Comparison of ENCODE assay signal across 17 cellular contexts in the genomic region with DNA sequence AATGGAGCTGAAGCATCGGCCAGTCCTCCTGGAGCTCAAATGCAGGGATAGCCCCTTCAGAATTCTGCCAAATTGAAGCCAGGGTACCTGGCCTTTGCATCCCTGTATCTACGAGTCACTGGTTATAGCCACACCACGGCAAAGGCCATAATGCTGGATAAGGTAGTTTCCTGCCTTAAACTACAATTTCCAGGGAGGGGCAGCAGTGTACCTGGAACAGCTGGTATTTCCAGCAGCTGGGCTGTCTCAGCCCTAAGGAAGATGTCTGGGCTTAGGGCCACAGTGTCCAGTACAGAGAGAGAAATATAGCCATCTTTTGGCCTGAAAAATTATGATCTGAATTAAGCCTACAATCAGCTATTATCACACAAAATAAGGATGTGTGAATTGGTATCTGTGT.
DNase-seq lines count a peak whose midpoint lies in the region; ATAC-seq, FAIRE-seq and TF ChIP-seq lines count a peak whose summit lies in the region.
"Had no signal": no experiment of that assay in that cellular context is flagged by ENCODE, and none has a peak within 500 bp of the region (broad histone marks: within the 10 kb centered on the region; RNA-seq: fewer than 3 reads in every experiment).

No MANE protein-coding gene starts in this region.

- RAD21 ChIA-PET in GM12878 (lab: Charles Lee; ENCODE audit: unreplicated experiment): interaction anchor here (1.1 kb wide), 1 partner anchor 271 kb away, joined by 3 read pairs; no protein-coding TSS in a partner anchor

- CTCF ChIA-PET in GM12878 (lab: Yijun Ruan, JAX) (interaction anchor here (1.1 kb wide), 1 partner anchor 271 kb away, joined by 5 read pairs; no protein-coding TSS in a partner anchor), HepG2 (lab: Yijun Ruan, JAX; ENCODE audit: low intra/inter-chr PET ratio, low total read pairs) (interaction anchor here (1.9 kb wide), 1 partner anchor 271 kb away, joined by 10 read pairs; no protein-coding TSS in a partner anchor)

- H3K36me3 ChIP-seq in GM12878 (ENCODE audit: control insufficient read depth in 2 of 2, insufficient read depth in 2 of 2, low read length in 1 of 2): no peaks in the 10 kb centered on the region
- H3K36me3 ChIP-seq in HepG2 (replicated peaks in 1 of 2; ENCODE audit: control insufficient read depth in 1 of 2, insufficient read depth in 2 of 2, low read length in 2 of 2): no peaks in the 10 kb centered on the region
- H3K36me3 ChIP-seq: gastrocnemius medialis, transverse colon had no signal

- H3K4me3 ChIP-seq in GM12878 (no peak overlapping the region), HepG2 (replicated peaks in 1 of 3; ENCODE audit: insufficient read depth in 1 of 3, low read depth in 2 of 3, low read length in 3 of 3) (no peak overlapping the region)
- H3K4me3 ChIP-seq: gastrocnemius medialis, transverse colon had no signal

- TF ChIP-seq EP300 in GM12878 (IDR thresholded peaks at IDR 0.05; ENCODE audit: borderline replicate concordance in 1 of 2, control insufficient read depth in 1 of 2, low read depth in 2 of 2, low read length in 2 of 2): no peak
- TF ChIP-seq EP300 in HepG2 (IDR thresholded peaks at IDR 0.05; ENCODE audit: low read depth in 2 of 2, low read length in 2 of 2): no peak
- no peak for TF ChIP-seq EP300 in HepG2 (CRISPR knock-in tag; IDR thresholded peaks at IDR 0.05; ENCODE audit: borderline replicate concordance)

- intact Hi-C loops in GM12878 (cut with micrococcal nuclease; ENCODE audit: unreplicated experiment): no loop called here
- intact Hi-C loops in HepG2 (cut with micrococcal nuclease; ENCODE audit: unreplicated experiment): loop anchor here (1.0 to 10.0 kb wide), 6 partner anchors 83 to 609 kb away; no protein-coding TSS in a partner anchor
- intact Hi-C loops in Right ventricle myocardium superior (cut with DNase I): no loop called here

- H3K4me1 ChIP-seq in GM12878 (ENCODE audit: control insufficient read depth, insufficient read depth, low read length) (no peaks in the 10 kb centered on the region), HepG2 (ENCODE audit: insufficient read depth, low read length) (no peaks in the 10 kb centered on the region)
- H3K4me1 ChIP-seq: gastrocnemius medialis, transverse colon had no signal

- H3K79me2 ChIP-seq in GM12878 (ENCODE audit: control insufficient read depth, insufficient read depth, low read length) (no peaks in the 10 kb centered on the region), HepG2 (ENCODE audit: insufficient read depth, low read length) (no peaks in the 10 kb centered on the region)

- no peaks in the 10 kb centered on the region for H3K9me3 ChIP-seq in GM12878 (replicated peaks; ENCODE audit: control insufficient read depth, insufficient read depth, low read length)
- H3K9me3 ChIP-seq in HepG2 (ENCODE audit: low read length): no peaks in the 10 kb centered on the region
- H3K9me3 ChIP-seq: gastrocnemius medialis, transverse colon had no signal

- H3K4me2 ChIP-seq in GM12878 (ENCODE audit: control insufficient read depth, insufficient read depth): no peak overlapping the region
- H3K4me2 ChIP-seq in HepG2 (ENCODE audit: low read depth, low read length): no peak overlapping the region

- TF ChIP-seq RAD21 in GM12878 (IDR thresholded peaks at IDR 0.05; ENCODE audit: insufficient read depth, low read depth, low read length): peak; percentile 14; the same call in 1 of the 2 replicates
- TF ChIP-seq RAD21 in HepG2 (CRISPR knock-in tag; IDR thresholded peaks at IDR 0.05): peak; percentile 93

- no peak for TF ChIP-seq POLR2A in GM12878 (IDR thresholded peaks at IDR 0.05; ENCODE audit: low read depth, low read length)
- TF ChIP-seq POLR2A in HepG2 (IDR thresholded peaks at IDR 0.05; ENCODE audit: insufficient read depth in 1 of 2, low read depth in 2 of 2, low read length in 2 of 2): no peak

- H3K27ac ChIP-seq in GM12878 (ENCODE audit: control insufficient read depth, insufficient read depth) (no peak overlapping the region), HepG2 (ENCODE audit: extremely low read length, insufficient read depth, low read length) (no peak overlapping the region)
- H3K27ac ChIP-seq: gastrocnemius medialis, transverse colon had no signal

- in situ Hi-C loops in GM12878 (cut with MboI): no loop called here
- in situ Hi-C loops in HepG2 (cut with HindIII; ENCODE audit: extremely low pct_ligation_motif_present, low pct_unique_long_range_greater_than_20kb): loop anchor here (5.0 kb wide), 1 partner anchor 273 kb away; no protein-coding TSS in a partner anchor

- peak; percentile 42; the same call in 1 of the 2 replicates for TF ChIP-seq CTCF in LNCAP (IDR thresholded peaks at IDR 0.05)
- TF ChIP-seq CTCF in GM12878 (IDR thresholded peaks at IDR 0.05 in 2 of 3, conservative IDR thresholded peaks at IDR 0.05 in 1 of 3; ENCODE audit: control insufficient read depth in 2 of 3, extremely low read depth in 1 of 3, insufficient read depth in 1 of 3, low read depth in 3 of 3, low read length in 3 of 3): no peak
- peak; percentile 93 for TF ChIP-seq CTCF in HepG2 (CRISPR knock-in tag; IDR thresholded peaks at IDR 0.05)

- no peak for FAIRE-seq in GM12878 (lab: Jason Lieb, UNC)
- FAIRE-seq in HepG2 (lab: Jason Lieb, UNC): peak; percentile 85
- FAIRE-seq: GM12891, islet of Langerhans had no signal

- H3K27me3 ChIP-seq in GM12878 (replicated peaks in 1 of 2; ENCODE audit: control insufficient read depth in 2 of 2, insufficient read depth in 2 of 2, low read length in 1 of 2): no peaks in the 10 kb centered on the region
- no peaks in the 10 kb centered on the region for H3K27me3 ChIP-seq in HepG2 (ENCODE audit: control insufficient read depth in 1 of 2, insufficient read depth in 2 of 2, low read length in 2 of 2)
- H3K27me3 ChIP-seq: gastrocnemius medialis, transverse colon had no signal

- 4% methylated on average over 3 of the region's 3 CpGs for whole genome bisulfite sequencing in GM12878 (ENCODE audit: insufficient coverage, insufficient replicate concordance, low lambda C conversion rate, missing lambda C conversion rate)
- WGBS in HepG2 (ENCODE audit: low lambda C conversion rate): 0% methylated on average over 3 of the region's 3 CpGs

- H4K20me1 ChIP-seq in GM12878 (ENCODE audit: control insufficient read depth, insufficient read depth): no peaks in the 10 kb centered on the region
- H4K20me1 ChIP-seq in HepG2 (ENCODE audit: insufficient read depth, low read length): no peaks in the 10 kb centered on the region

- SMC1A ChIA-PET in GM12878 (lab: Charles Lee; ENCODE audit: uncharacterized antibody, unreplicated experiment): interaction anchor here (1.1 to 1.3 kb wide), 3 partner anchors 10 to 271 kb away, joined by 3 to 5 read pairs (median 4); no protein-coding TSS in a partner anchor

- DNase-seq in DMS53 (lab: John Stamatoyannopoulos, UW): peak; percentile 91
- DNase-seq in GM12878 (ENCODE audit: low read depth, low spot score): no peak
- DNase-seq in HepG2 (ENCODE audit: low spot score): peak; percentile 45
- no peak for DNase-seq in Right ventricle myocardium superior
- no peak for DNase-seq in NCI-H226
- DNase-seq in amygdala (lab: John Stamatoyannopoulos, UW): no peak
- DNase-seq: activated CD8-positive, alpha-beta memory T cell treated with anti-CD3 and anti-CD28 coated beads for 24 hours; effector memory CD4-positive, alpha-beta T cell; gastrocnemius medialis; IMR-90; NCI-H1105; stimulated activated CD4-positive, alpha-beta T cell treated with anti-CD3 and anti-CD28 coated beads, Interleukin-2, amount 100 ng/mL, for 24 hours; transverse colon had no signal

- H2AFZ ChIP-seq in GM12878 (ENCODE audit: control insufficient read depth, low read depth, low read length): no peak overlapping the region
- no peak overlapping the region for H2AFZ ChIP-seq in HepG2 (ENCODE audit: low read length)

- ATAC-seq in GM12878: no peak; the same call in 2 of the 3 replicates
- peak; percentile 100 for ATAC-seq in HepG2
- ATAC-seq in Right ventricle myocardium superior (ENCODE audit: poor library complexity): no peak
- ATAC-seq in GM21825 (IDR thresholded peaks at IDR 0.05; ENCODE audit: unreplicated experiment): no peak
- ATAC-seq: gastrocnemius medialis had no signal

- POLR2A ChIA-PET in GM12878 (lab: Charles Lee) (no interaction called here), HepG2 (lab: Yijun Ruan, JAX) (no interaction called here)

- no TSS peak for BruUV-seq in GM12878 (replicated peaks; lab: Mats Ljungman, UMichigan)
- BruUV-seq in HepG2 (replicated peaks; lab: Mats Ljungman, UMichigan): no TSS peak

- H3K9ac ChIP-seq in GM12878 (ENCODE audit: control insufficient read depth, insufficient read depth, low read length) (no peak overlapping the region), HepG2 (ENCODE audit: insufficient read depth, low read depth, low read length) (no peak overlapping the region)

TF ChIP-seq in GM12878, 131 proteins besides CTCF, POLR2A, EP300 and RAD21 (continues in another document):
- TF ChIP-seq MEF2B (IDR thresholded peaks at IDR 0.05; ENCODE audit: partially characterized antibody, poor library complexity, severe bottlenecking) (no peak), SP1 (IDR thresholded peaks at IDR 0.05; ENCODE audit: low read depth, low read length) (no peak), RFX5 (IDR thresholded peaks at IDR 0.05; ENCODE audit: low read depth, low read length) (no peak)
- TF ChIP-seq, protein P1, sequence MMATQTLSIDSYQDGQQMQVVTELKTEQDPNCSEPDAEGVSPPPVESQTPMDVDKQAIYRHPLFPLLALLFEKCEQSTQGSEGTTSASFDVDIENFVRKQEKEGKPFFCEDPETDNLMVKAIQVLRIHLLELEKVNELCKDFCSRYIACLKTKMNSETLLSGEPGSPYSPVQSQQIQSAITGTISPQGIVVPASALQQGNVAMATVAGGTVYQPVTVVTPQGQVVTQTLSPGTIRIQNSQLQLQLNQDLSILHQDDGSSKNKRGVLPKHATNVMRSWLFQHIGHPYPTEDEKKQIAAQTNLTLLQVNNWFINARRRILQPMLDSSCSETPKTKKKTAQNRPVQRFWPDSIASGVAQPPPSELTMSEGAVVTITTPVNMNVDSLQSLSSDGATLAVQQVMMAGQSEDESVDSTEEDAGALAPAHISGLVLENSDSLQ (IDR thresholded peaks at IDR 0.05): no peak

TF ChIP-seq in HepG2, 621 proteins besides CTCF, POLR2A, EP300 and RAD21 (continues in another document):
- TF ChIP-seq NFYB (CRISPR knock-in tag; IDR thresholded peaks at IDR 0.05): no peak
- 0 out of 2 replicates have a peak, but pooled peaks have one; percentile 42 for TF ChIP-seq IRF2 (CRISPR knock-in tag; IDR thresholded peaks at IDR 0.05)
- TF ChIP-seq AKAP8 (CRISPR knock-in tag; IDR thresholded peaks at IDR 0.05): no peak

Comparison
In these comparisons a context has a peak if more than half of its experiments do, and no peak if none do; other contexts are left out.
1. DNase-seq: peak in DMS53 (single experiment) and HepG2 (single experiment); none in GM12878 (single experiment), Right ventricle myocardium superior (single experiment), NCI-H226 (single experiment) and amygdala (0 of 56).
2. CTCF ChIP-seq: peak in LNCAP (single experiment) and HepG2 (single experiment); none in GM12878 (0 of 3).